Comparison of ENCODE assay signal across 8 cellular contexts in the genomic region with DNA sequence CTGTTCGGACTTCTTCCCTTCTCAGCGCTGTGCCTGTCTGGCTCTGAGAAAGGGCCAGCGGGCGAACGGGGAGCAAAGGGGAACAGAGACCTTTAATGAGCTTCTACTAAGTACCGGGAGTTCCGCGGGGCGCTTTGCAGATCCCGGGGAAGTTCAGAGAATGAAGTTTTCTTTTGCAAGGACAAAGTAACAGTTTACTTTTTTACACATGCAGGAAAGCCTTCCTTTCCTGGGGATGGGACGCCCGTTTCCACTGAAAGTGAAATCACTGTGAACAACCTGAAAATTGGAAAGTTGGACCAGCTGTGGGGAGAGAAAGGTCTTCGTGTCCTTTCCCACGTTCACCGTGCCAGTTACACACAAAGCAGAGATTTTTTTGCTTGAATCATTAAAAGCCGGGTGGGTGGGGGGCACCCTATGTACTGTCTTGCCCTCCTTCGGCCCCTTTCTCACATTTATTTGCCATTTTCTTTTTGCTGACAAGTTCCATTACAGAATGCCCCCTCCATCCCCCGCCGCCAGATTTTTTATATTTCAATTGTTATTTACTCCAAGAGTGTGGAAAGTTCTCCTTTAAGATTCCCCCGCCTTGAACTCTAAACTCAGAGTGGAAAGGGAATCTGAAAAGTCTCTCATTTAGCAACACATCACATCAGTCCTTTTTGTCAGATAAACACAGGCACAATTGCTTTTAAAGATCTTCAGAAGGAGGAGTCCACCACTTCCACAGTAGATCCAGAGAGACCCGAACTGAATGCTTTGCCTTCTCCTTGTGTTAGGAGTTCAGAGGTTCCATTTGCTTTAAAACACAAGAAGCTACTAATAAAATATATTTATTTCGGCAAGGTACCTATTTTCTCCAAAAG. TPM values are rescaled to one million over a fixed set of nuclear protein-coding genes. Genes with fewer than 3 reads are reported as not detected.
DNase-seq lines count a peak whose midpoint lies in the region; ATAC-seq, FAIRE-seq and TF ChIP-seq lines count a peak whose summit lies in the region.

No MANE protein-coding gene starts in this region.

- TF ChIP-seq POLR2A in HCT116 (IDR thresholded peaks at IDR 0.05; ENCODE audit: borderline replicate concordance, extremely low read depth, insufficient read depth, insufficient read length), result no peak

- no peaks in the 10 kb centered on the region for H3K79me2 ChIP-seq in HCT116 (ENCODE audit: insufficient read depth, low read length)

- peaks cover 20 to 37% of the 10 kb centered on the region in 2 experiments for H3K4me1 ChIP-seq in HCT116 (ENCODE audit: control insufficient read depth in 1 of 2, insufficient read depth in 2 of 2, low read length in 2 of 2)
- peaks cover 11% of the 10 kb centered on the region for H3K4me1 ChIP-seq in rectal smooth muscle tissue (ENCODE audit: control insufficient read depth, insufficient read depth, low read length)

- H3K36me3 ChIP-seq in HCT116 (ENCODE audit: control insufficient read depth in 1 of 2, insufficient read depth in 2 of 2, low read length in 2 of 2), result no peaks in the 10 kb centered on the region
- H3K36me3 ChIP-seq in rectal smooth muscle tissue (ENCODE audit: control insufficient read depth, insufficient read depth, low read length), result peaks cover under 1% of the 10 kb centered on the region

- H3K27me3 ChIP-seq in HCT116 (ENCODE audit: insufficient read depth, low read length), result peaks cover 11% of the 10 kb centered on the region; the same call in 1 of the 2 replicates
- no peaks in the 10 kb centered on the region for H3K27me3 ChIP-seq in rectal smooth muscle tissue (ENCODE audit: control insufficient read depth, insufficient read depth, low read length)

- H3K4me1 Mint-ChIP-seq in Calu3 (ENCODE audit: low read depth, unreplicated experiment), result peaks cover 15% of the 10 kb centered on the region
- H3K4me1 Mint-ChIP-seq in activated CD4-positive, alpha-beta memory T cell treated with anti-CD3 and anti-CD28 coated beads for 36 hours (ENCODE audit: low read depth), result peaks cover 15% of the 10 kb centered on the region

- CTCF ChIA-PET in Calu3 (lab: Charles Lee), result no interaction called here
- CTCF ChIA-PET in HCT116 (lab: Charles Lee), result interaction anchor here (1.1 kb wide), 1 partner anchor 392 kb away, joined by 3 read pairs; no protein-coding TSS in a partner anchor
- CTCF ChIA-PET in activated CD4-positive, alpha-beta memory T cell treated with anti-CD3 and anti-CD28 coated beads for 36 hours (lab: Charles Lee), result no interaction called here

- no peak for FAIRE-seq in frontal cortex (lab: Jason Lieb, UNC)

- TF ChIP-seq CTCF in Calu3 (IDR thresholded peaks at IDR 0.05; ENCODE audit: unreplicated experiment), result no peak
- no peak for TF ChIP-seq CTCF in HCT116 (IDR thresholded peaks at IDR 0.05 in 2 of 3, conservative IDR thresholded peaks at IDR 0.05 in 1 of 3; ENCODE audit: borderline replicate concordance in 1 of 3, insufficient read depth in 1 of 3, low read depth in 2 of 3, low read length in 2 of 3)

- H3K27ac Mint-ChIP-seq in Calu3 (ENCODE audit: unreplicated experiment), result peak overlapping the region; percentile 75
- no peak overlapping the region for H3K27ac Mint-ChIP-seq in activated CD4-positive, alpha-beta memory T cell treated with anti-CD3 and anti-CD28 coated beads for 36 hours

- no peaks in the 10 kb centered on the region for H3K9me3 ChIP-seq in HCT116 (ENCODE audit: control insufficient read depth in 1 of 2, insufficient read depth in 1 of 2, low read depth in 1 of 2, low read length in 2 of 2)

- peak overlapping the region; percentile 96 for H2AFZ ChIP-seq in HCT116 (ENCODE audit: low read depth, low read length, poor library complexity, severe bottlenecking)

- intact Hi-C loops in Calu3 (cut with micrococcal nuclease; ENCODE audit: unreplicated experiment), result no loop called here
- intact Hi-C loops in HCT116 (cut with micrococcal nuclease), result no loop called here
- intact Hi-C loops in activated CD4-positive, alpha-beta memory T cell treated with anti-CD3 and anti-CD28 coated beads for 36 hours (cut with micrococcal nuclease), result loop anchor here (5.0 to 10.0 kb wide), 2 partner anchors 485 to 578 kb away; a partner anchor contains a TSS

- peak overlapping the region; percentile 78 for H3K4me3 Mint-ChIP-seq in Calu3 (ENCODE audit: low read depth, unreplicated experiment)
- peak overlapping the region; percentile 72 for H3K4me3 Mint-ChIP-seq in activated CD4-positive, alpha-beta memory T cell treated with anti-CD3 and anti-CD28 coated beads for 36 hours

- BruUV-seq in Calu3 (replicated peaks; lab: Mats Ljungman, UMichigan) (no TSS peak), HCT116 (replicated peaks; lab: Mats Ljungman, UMichigan) (no TSS peak)

- no peaks in the 10 kb centered on the region for H3K27me3 Mint-ChIP-seq in Calu3 (ENCODE audit: unreplicated experiment)
- H3K27me3 Mint-ChIP-seq in activated CD4-positive, alpha-beta memory T cell treated with anti-CD3 and anti-CD28 coated beads for 36 hours, result peaks cover 51% of the 10 kb centered on the region

- RAD21 ChIA-PET in HCT116 (lab: Charles Lee; ENCODE audit: low non-redundant PET in 1 of 2, low total read pairs in 2 of 2, uncharacterized antibody in 2 of 2, unreplicated experiment in 2 of 2), result no interaction called here

- H3K9me2 ChIP-seq in HCT116 (ENCODE audit: insufficient read depth), result no peaks in the 10 kb centered on the region

- no peak for TF ChIP-seq RAD21 in HCT116 (IDR thresholded peaks at IDR 0.05; ENCODE audit: low read depth)

- H3K27ac ChIP-seq in HCT116 (ENCODE audit: low read depth, low read length) (no peak overlapping the region), rectal smooth muscle tissue (ENCODE audit: low read depth, low read length) (peak overlapping the region; percentile 98)

- no peaks in the 10 kb centered on the region for H3K9me3 Mint-ChIP-seq in Calu3 (ENCODE audit: low read depth, unreplicated experiment)
- H3K9me3 Mint-ChIP-seq in activated CD4-positive, alpha-beta memory T cell treated with anti-CD3 and anti-CD28 coated beads for 36 hours, result no peaks in the 10 kb centered on the region

- peaks cover 37% of the 10 kb centered on the region for H3K36me3 Mint-ChIP-seq in Calu3 (ENCODE audit: insufficient read depth, unreplicated experiment)
- H3K36me3 Mint-ChIP-seq in activated CD4-positive, alpha-beta memory T cell treated with anti-CD3 and anti-CD28 coated beads for 36 hours, result no peaks in the 10 kb centered on the region

- POLR2A ChIA-PET in HCT116 (lab: Charles Lee), result no interaction called here
- POLR2A ChIA-PET in activated CD4-positive, alpha-beta memory T cell treated with anti-CD3 and anti-CD28 coated beads for 36 hours (lab: Charles Lee), result no interaction called here

- H3K4me2 ChIP-seq in HCT116 (ENCODE audit: low read length), result peak overlapping the region; percentile 86

- H3K4me3 ChIP-seq in HCT116 (replicated peaks in 1 of 2; ENCODE audit: low read depth in 1 of 2, low read length in 2 of 2), result peak overlapping the region; percentile 53 to 59
- peak overlapping the region; percentile 78 for H3K4me3 ChIP-seq in rectal smooth muscle tissue (ENCODE audit: low read length)

- DNase-seq in Calu3 (peak; percentile 12), HCT116 (ENCODE audit: low read depth, low spot score) (no peak), frontal cortex (ENCODE audit: low spot score in 2 of 2) (peak; percentile 12 to 35), DMS79 treated with DMSO at 0.1 percent for 48 hours (lab: John Stamatoyannopoulos, UW) (no peak), NCI-H526 (lab: John Stamatoyannopoulos, UW) (no peak)
- no peak for DNase-seq in activated CD4-positive, alpha-beta memory T cell treated with anti-CD3 and anti-CD28 coated beads for 36 hours
- no peak for DNase-seq in NK-92 treated with Interleukin-12 subunit alpha and Interleukin-12 subunit beta, amount 100 ng/mL, for 24 hours (lab: John Stamatoyannopoulos, UW)

- no peak overlapping the region for H3K9ac ChIP-seq in HCT116 (ENCODE audit: low read length)
- H3K9ac ChIP-seq in rectal smooth muscle tissue (ENCODE audit: low read length), result peak overlapping the region; percentile 45

- H4K20me1 ChIP-seq in HCT116 (ENCODE audit: insufficient read depth), result no peaks in the 10 kb centered on the region

- no peak for ATAC-seq in HCT116

TF ChIP-seq in HCT116, 20 proteins besides CTCF, POLR2A, EP300 and RAD21 (continues in another document):
- TF ChIP-seq TCF7L2 (IDR thresholded peaks at IDR 0.05; ENCODE audit: borderline replicate concordance, extremely low read depth, insufficient read depth, insufficient read length), result no peak
- TF ChIP-seq SIN3A (IDR thresholded peaks at IDR 0.05; ENCODE audit: low read depth), result no peak
- TF ChIP-seq YY1 (IDR thresholded peaks at IDR 0.05; ENCODE audit: extremely low read depth, insufficient replicate concordance, low read depth, low read length), result no peak
- no peak for TF ChIP-seq JUND (IDR thresholded peaks at IDR 0.05)
- TF ChIP-seq, protein P1, sequence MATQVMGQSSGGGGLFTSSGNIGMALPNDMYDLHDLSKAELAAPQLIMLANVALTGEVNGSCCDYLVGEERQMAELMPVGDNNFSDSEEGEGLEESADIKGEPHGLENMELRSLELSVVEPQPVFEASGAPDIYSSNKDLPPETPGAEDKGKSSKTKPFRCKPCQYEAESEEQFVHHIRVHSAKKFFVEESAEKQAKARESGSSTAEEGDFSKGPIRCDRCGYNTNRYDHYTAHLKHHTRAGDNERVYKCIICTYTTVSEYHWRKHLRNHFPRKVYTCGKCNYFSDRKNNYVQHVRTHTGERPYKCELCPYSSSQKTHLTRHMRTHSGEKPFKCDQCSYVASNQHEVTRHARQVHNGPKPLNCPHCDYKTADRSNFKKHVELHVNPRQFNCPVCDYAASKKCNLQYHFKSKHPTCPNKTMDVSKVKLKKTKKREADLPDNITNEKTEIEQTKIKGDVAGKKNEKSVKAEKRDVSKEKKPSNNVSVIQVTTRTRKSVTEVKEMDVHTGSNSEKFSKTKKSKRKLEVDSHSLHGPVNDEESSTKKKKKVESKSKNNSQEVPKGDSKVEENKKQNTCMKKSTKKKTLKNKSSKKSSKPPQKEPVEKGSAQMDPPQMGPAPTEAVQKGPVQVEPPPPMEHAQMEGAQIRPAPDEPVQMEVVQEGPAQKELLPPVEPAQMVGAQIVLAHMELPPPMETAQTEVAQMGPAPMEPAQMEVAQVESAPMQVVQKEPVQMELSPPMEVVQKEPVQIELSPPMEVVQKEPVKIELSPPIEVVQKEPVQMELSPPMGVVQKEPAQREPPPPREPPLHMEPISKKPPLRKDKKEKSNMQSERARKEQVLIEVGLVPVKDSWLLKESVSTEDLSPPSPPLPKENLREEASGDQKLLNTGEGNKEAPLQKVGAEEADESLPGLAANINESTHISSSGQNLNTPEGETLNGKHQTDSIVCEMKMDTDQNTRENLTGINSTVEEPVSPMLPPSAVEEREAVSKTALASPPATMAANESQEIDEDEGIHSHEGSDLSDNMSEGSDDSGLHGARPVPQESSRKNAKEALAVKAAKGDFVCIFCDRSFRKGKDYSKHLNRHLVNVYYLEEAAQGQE (IDR thresholded peaks at IDR 0.05; ENCODE audit: low read depth), result no peak
- no peak for TF ChIP-seq EGR1 (IDR thresholded peaks at IDR 0.05; ENCODE audit: low read depth)

RNA-seq across cellular contexts. Expression of a gene that starts 1.1 kb away (rescaled TPM):
- total RNA-seq in Calu3 (2022) (123 and 133 TPM in 2 replicates), HCT116 (2021; ENCODE audit: unreplicated experiment) (11.1 TPM), frontal cortex (99.9 TPM)
- polyA plus RNA-seq in HCT116 (2012), result 5.3 and 6.3 TPM in 2 replicates
- under 1 TPM; 0.50 to 0.53 TPM for total RNA-seq in activated CD4-positive, alpha-beta memory T cell treated with anti-CD3 and anti-CD28 coated beads for 36 hours

Comparison
In these comparisons a context has a peak if more than half of its experiments do, and no peak if none do; other contexts are left out.
1. DNase-seq: peak in Calu3 (single experiment) and frontal cortex (2 of 2); none in HCT116 (single experiment), activated CD4-positive, alpha-beta memory T cell treated with anti-CD3 and anti-CD28 coated beads for 36 hours (single experiment), DMS79 treated with DMSO at 0.1 percent for 48 hours (single experiment), NK-92 treated with Interleukin-12 subunit alpha and Interleukin-12 subunit beta, amount 100 ng/mL, for 24 hours (single experiment) and NCI-H526 (0 of 2).